In the genomic region with DNA sequence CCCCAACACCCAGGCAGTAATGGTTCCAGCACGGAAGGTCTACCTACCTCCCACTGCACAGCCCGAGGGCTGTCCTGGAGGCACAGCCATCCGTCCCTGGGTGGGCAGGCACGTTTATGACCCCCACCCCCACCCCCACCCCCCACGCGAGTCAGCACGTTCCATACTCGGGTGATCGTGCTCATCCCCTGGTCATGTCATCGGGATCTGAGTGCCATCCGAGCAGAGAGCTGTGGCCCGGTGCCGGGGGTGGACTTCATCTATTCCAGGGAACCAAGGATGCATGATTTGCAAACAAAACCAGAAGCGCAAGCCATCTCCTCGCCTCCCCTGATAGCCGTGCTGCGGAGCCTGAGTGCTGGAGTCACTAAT, we compare ENCODE assay signal across 14 cellular contexts. TPM values are rescaled to one million over a fixed set of nuclear protein-coding genes. Genes with fewer than 3 reads are reported as not detected.
DNase-seq lines count a peak whose midpoint lies in the region; ATAC-seq and TF ChIP-seq lines count a peak whose summit lies in the region.
"Had no signal": no experiment of that assay in that cellular context is flagged by ENCODE, and none has a peak within 500 bp of the region (broad histone marks: within the 10 kb centered on the region; RNA-seq: fewer than 3 reads in every experiment).

No MANE protein-coding gene starts in this region.

- no peak for ATAC-seq in effector memory CD8-positive, alpha-beta T cell (replicated peaks)
- no peak for ATAC-seq in HG02973 (IDR thresholded peaks at IDR 0.05; ENCODE audit: unreplicated experiment)

- H3F3A ChIP-seq in neural progenitor cell (ENCODE audit: low read depth) (peaks cover 16% of the 10 kb centered on the region), GM23248 (ENCODE audit: insufficient read depth) (no peaks in the 10 kb centered on the region)

- H2AFZ ChIP-seq in neural progenitor cell (replicated peaks) (no peak overlapping the region), GM23248 (no peak overlapping the region)

- CTCF ChIA-PET in activated CD4-positive, alpha-beta T cell treated with anti-CD3 and anti-CD28 coated beads, Interleukin-2, amount 10 ng/mL, durations not matched to agents 7 days and 5 days (lab: Charles Lee), result interaction anchor here (1.0 to 1.2 kb wide), 3 partner anchors 9 to 13 kb away, joined by 3 read pairs; no protein-coding TSS in a partner anchor

- H3K4me1 Mint-ChIP-seq in effector memory CD8-positive, alpha-beta T cell (ENCODE audit: low read depth in 2 of 2), result peaks cover 34 to 40% of the 10 kb centered on the region in 2 donors
- H3K4me1 Mint-ChIP-seq in neural progenitor cell, result peaks cover 42% of the 10 kb centered on the region
- peaks cover 15% of the 10 kb centered on the region for H3K4me1 Mint-ChIP-seq in activated CD4-positive, alpha-beta T cell treated with anti-CD3 and anti-CD28 coated beads, Interleukin-2, amount 10 ng/mL, durations not matched to agents 7 days and 5 days

- H3K9me3 ChIP-seq in neural progenitor cell (ENCODE audit: low read depth) (no peaks in the 10 kb centered on the region), GM23248 (ENCODE audit: low read depth) (no peaks in the 10 kb centered on the region)
- H3K9me3 ChIP-seq: sigmoid colon had no signal

- no peaks in the 10 kb centered on the region for H3K9me2 ChIP-seq in GM23248 (ENCODE audit: insufficient read depth)

- no peak overlapping the region for H3K27ac ChIP-seq in neural progenitor cell
- no peak overlapping the region for H3K27ac ChIP-seq in GM23248
- H3K27ac ChIP-seq: KMS-11, sigmoid colon had no signal

- H3K4me3 ChIP-seq in neural progenitor cell (peak overlapping the region; percentile 28), GM23248 (no peak overlapping the region)
- H3K4me3 ChIP-seq: sigmoid colon had no signal

- TF ChIP-seq CTCF in neural progenitor cell (IDR thresholded peaks at IDR 0.05), result no peak

- peaks cover 97% of the 10 kb centered on the region for H3K27me3 ChIP-seq in neural progenitor cell
- peaks cover 80% of the 10 kb centered on the region for H3K27me3 ChIP-seq in GM23248 (replicated peaks; ENCODE audit: insufficient read depth)

- no peaks in the 10 kb centered on the region for H3K36me3 Mint-ChIP-seq in effector memory CD8-positive, alpha-beta T cell (ENCODE audit: insufficient read depth)
- no peaks in the 10 kb centered on the region for H3K36me3 Mint-ChIP-seq in neural progenitor cell
- peaks cover 9% of the 10 kb centered on the region for H3K36me3 Mint-ChIP-seq in activated CD4-positive, alpha-beta T cell treated with anti-CD3 and anti-CD28 coated beads, Interleukin-2, amount 10 ng/mL, durations not matched to agents 7 days and 5 days (ENCODE audit: low read depth)

- 4% methylated on average over 15 to 16 of the region's 17 CpGs for WGBS in GM23248 (ENCODE audit: low coverage in 1 of 2, low lambda C conversion rate in 2 of 2, missing lambda C conversion rate in 2 of 2), 2 experiments

- H3K4me1 ChIP-seq in neural progenitor cell (peaks cover 75% of the 10 kb centered on the region), GM23248 (ENCODE audit: insufficient read depth) (no peaks in the 10 kb centered on the region)

- DNase-seq in activated effector memory CD4-positive, alpha-beta T cell treated with anti-CD3 and anti-CD28 coated beads, Interleukin-2, amount 50 U/mL, for 16 hours, result peak; percentile 58
- no peak for DNase-seq in activated effector memory CD4-positive, alpha-beta T cell treated with Interleukin-2 at 50 U/mL for 16 hours
- peak; percentile 66 for DNase-seq in NCI-H1092 treated with DMSO at 0.1 percent for 48 hours (lab: John Stamatoyannopoulos, UW)
- no peak for DNase-seq in effector memory CD8-positive, alpha-beta T cell
- peak; percentile 52 for DNase-seq in neural progenitor cell (ENCODE audit: low spot score)
- no peak for DNase-seq in GM23248
- no peak for DNase-seq in activated CD4-positive, alpha-beta T cell treated with anti-CD3 and anti-CD28 coated beads, Interleukin-2, amount 10 ng/mL, durations not matched to agents 7 days and 5 days
- DNase-seq: activated CD4-positive, alpha-beta T cell treated with anti-CD3 and anti-CD28 coated beads for 1 hour; left colon; naive B cell had no signal

- H3K27ac Mint-ChIP-seq in effector memory CD8-positive, alpha-beta T cell, result no peak overlapping the region
- H3K27ac Mint-ChIP-seq in neural progenitor cell, result no peak overlapping the region
- H3K27ac Mint-ChIP-seq in activated CD4-positive, alpha-beta T cell treated with anti-CD3 and anti-CD28 coated beads, Interleukin-2, amount 10 ng/mL, durations not matched to agents 7 days and 5 days, result no peak overlapping the region

- H3K36me3 ChIP-seq in neural progenitor cell, result no peaks in the 10 kb centered on the region
- H3K36me3 ChIP-seq in GM23248 (ENCODE audit: low read depth), result no peaks in the 10 kb centered on the region
- H3K36me3 ChIP-seq: sigmoid colon had no signal

- peaks cover 37% of the 10 kb centered on the region for H4K20me1 ChIP-seq in neural progenitor cell (ENCODE audit: low read depth)
- no peaks in the 10 kb centered on the region for H4K20me1 ChIP-seq in GM23248 (ENCODE audit: insufficient read depth)

- peaks cover 91 to 98% of the 10 kb centered on the region in 2 donors for H3K27me3 Mint-ChIP-seq in effector memory CD8-positive, alpha-beta T cell
- peaks cover 81% of the 10 kb centered on the region for H3K27me3 Mint-ChIP-seq in neural progenitor cell (ENCODE audit: insufficient read depth, low read depth)
- H3K27me3 Mint-ChIP-seq in activated CD4-positive, alpha-beta T cell treated with anti-CD3 and anti-CD28 coated beads, Interleukin-2, amount 10 ng/mL, durations not matched to agents 7 days and 5 days, result peaks cover 88% of the 10 kb centered on the region

- peaks cover 0 to 4% of the 10 kb centered on the region in 2 donors for H3K9me3 Mint-ChIP-seq in effector memory CD8-positive, alpha-beta T cell
- H3K9me3 Mint-ChIP-seq in neural progenitor cell, result no peaks in the 10 kb centered on the region
- peaks cover 7% of the 10 kb centered on the region for H3K9me3 Mint-ChIP-seq in activated CD4-positive, alpha-beta T cell treated with anti-CD3 and anti-CD28 coated beads, Interleukin-2, amount 10 ng/mL, durations not matched to agents 7 days and 5 days

- H3K4me2 ChIP-seq in neural progenitor cell, result peak overlapping the region; percentile 69
- no peak overlapping the region for H3K4me2 ChIP-seq in GM23248 (ENCODE audit: unreplicated experiment)
- H3K4me2 ChIP-seq: KMS-11 had no signal

- H3K9ac ChIP-seq in neural progenitor cell (no peak overlapping the region), GM23248 (no peak overlapping the region)
- H3K9ac ChIP-seq: KMS-11 had no signal

- peak overlapping the region; percentile 62 to 71 for H3K4me3 Mint-ChIP-seq in effector memory CD8-positive, alpha-beta T cell
- H3K4me3 Mint-ChIP-seq in neural progenitor cell, result peak overlapping the region; percentile 67
- H3K4me3 Mint-ChIP-seq in activated CD4-positive, alpha-beta T cell treated with anti-CD3 and anti-CD28 coated beads, Interleukin-2, amount 10 ng/mL, durations not matched to agents 7 days and 5 days, result no peak overlapping the region

- POLR2A ChIA-PET in activated CD4-positive, alpha-beta T cell treated with anti-CD3 and anti-CD28 coated beads, Interleukin-2, amount 10 ng/mL, durations not matched to agents 7 days and 5 days (lab: Charles Lee), result no interaction called here

- H3K79me2 ChIP-seq in neural progenitor cell (ENCODE audit: low read depth), result no peaks in the 10 kb centered on the region
- H3K79me2 ChIP-seq in GM23248 (ENCODE audit: insufficient read depth), result no peaks in the 10 kb centered on the region

- in situ Hi-C loops in GM23248 (cut with MboI), result no loop called here

RNA-seq across cellular contexts. Expression of gene TSPEAR, which starts 1.1 kb away (rescaled TPM):
- not detected in 2 replicates for total RNA-seq in neural progenitor cell (ENCODE audit: low replicate concordance)
- not detected in 2 replicates for total RNA-seq in GM23248 (2014; rRNA removed; shearing (Covaris generic))
- polyA plus RNA-seq in GM23248 (2016; fragmentation: Nextera tagmentation; extraction: Ambion mirVana), result not detected in 2 replicates
- total RNA-seq in activated CD4-positive, alpha-beta T cell treated with anti-CD3 and anti-CD28 coated beads, Interleukin-2, amount 10 ng/mL, durations not matched to agents 7 days and 5 days, result not detected
- total RNA-seq: Daoy, sigmoid colon had no signal

RNA-seq across cellular contexts. Expression of gene KRTAP10-12, which starts 13.3 kb away (rescaled TPM):
- total RNA-seq in neural progenitor cell (ENCODE audit: low replicate concordance), result not detected in 2 replicates
- not detected in 2 replicates for total RNA-seq in GM23248 (2014; rRNA removed; shearing (Covaris generic))
- polyA plus RNA-seq in GM23248 (2016; fragmentation: Nextera tagmentation; extraction: Ambion mirVana), result not detected in 2 replicates
- total RNA-seq in activated CD4-positive, alpha-beta T cell treated with anti-CD3 and anti-CD28 coated beads, Interleukin-2, amount 10 ng/mL, durations not matched to agents 7 days and 5 days, result not detected
- total RNA-seq: Daoy, left colon, sigmoid colon had no signal
- polyA plus RNA-seq: sigmoid colon had no signal

RNA-seq across cellular contexts. Expression of gene KRTAP12-1, which starts 28.3 kb away (rescaled TPM):
- not detected in 2 replicates for total RNA-seq in neural progenitor cell (ENCODE audit: low replicate concordance)
- total RNA-seq in GM23248 (2014; rRNA removed; shearing (Covaris generic)), result not detected in 2 replicates
- polyA plus RNA-seq in GM23248 (2016; fragmentation: Nextera tagmentation; extraction: Ambion mirVana), result not detected in 2 replicates
- not detected for total RNA-seq in activated CD4-positive, alpha-beta T cell treated with anti-CD3 and anti-CD28 coated beads, Interleukin-2, amount 10 ng/mL, durations not matched to agents 7 days and 5 days
- total RNA-seq: Daoy, left colon, sigmoid colon had no signal
- polyA plus RNA-seq: sigmoid colon had no signal

RNA-seq across cellular contexts. Expression of gene KRTAP12-2, which starts 43.6 kb away (rescaled TPM):
- not detected in 2 replicates for total RNA-seq in neural progenitor cell (ENCODE audit: low replicate concordance)
- not detected in 2 replicates for total RNA-seq in GM23248 (2014; rRNA removed; shearing (Covaris generic))
- not detected in 2 replicates for polyA plus RNA-seq in GM23248 (2016; fragmentation: Nextera tagmentation; extraction: Ambion mirVana)
- not detected for total RNA-seq in activated CD4-positive, alpha-beta T cell treated with anti-CD3 and anti-CD28 coated beads, Interleukin-2, amount 10 ng/mL, durations not matched to agents 7 days and 5 days
- total RNA-seq: Daoy, left colon, sigmoid colon had no signal
- polyA plus RNA-seq: sigmoid colon had no signal

RNA-seq across cellular contexts. Expression of gene KRTAP12-3, which starts 52.5 kb away (rescaled TPM):
- not detected in 2 replicates for total RNA-seq in neural progenitor cell (ENCODE audit: low replicate concordance)
- not detected in 2 replicates for total RNA-seq in GM23248 (2014; rRNA removed; shearing (Covaris generic))
- not detected in 2 replicates for polyA plus RNA-seq in GM23248 (2016; fragmentation: Nextera tagmentation; extraction: Ambion mirVana)
- total RNA-seq in activated CD4-positive, alpha-beta T cell treated with anti-CD3 and anti-CD28 coated beads, Interleukin-2, amount 10 ng/mL, durations not matched to agents 7 days and 5 days, result not detected
- total RNA-seq: Daoy, left colon, sigmoid colon had no signal
- polyA plus RNA-seq: sigmoid colon had no signal

Comparison
In these comparisons a context has a peak if more than half of its experiments do, and no peak if none do; other contexts are left out.
1. DNase-seq: peak in activated effector memory CD4-positive, alpha-beta T cell treated with anti-CD3 and anti-CD28 coated beads, Interleukin-2, amount 50 U/mL, for 16 hours (single experiment), NCI-H1092 treated with DMSO at 0.1 percent for 48 hours (single experiment) and neural progenitor cell (single experiment); none in activated effector memory CD4-positive, alpha-beta T cell treated with Interleukin-2 at 50 U/mL for 16 hours (single experiment), effector memory CD8-positive, alpha-beta T cell (0 of 3), GM23248 (single experiment) and activated CD4-positive, alpha-beta T cell treated with anti-CD3 and anti-CD28 coated beads, Interleukin-2, amount 10 ng/mL, durations not matched to agents 7 days and 5 days (single experiment).